24 cellular contexts compared by ENCODE assay signal in the genomic region with DNA sequence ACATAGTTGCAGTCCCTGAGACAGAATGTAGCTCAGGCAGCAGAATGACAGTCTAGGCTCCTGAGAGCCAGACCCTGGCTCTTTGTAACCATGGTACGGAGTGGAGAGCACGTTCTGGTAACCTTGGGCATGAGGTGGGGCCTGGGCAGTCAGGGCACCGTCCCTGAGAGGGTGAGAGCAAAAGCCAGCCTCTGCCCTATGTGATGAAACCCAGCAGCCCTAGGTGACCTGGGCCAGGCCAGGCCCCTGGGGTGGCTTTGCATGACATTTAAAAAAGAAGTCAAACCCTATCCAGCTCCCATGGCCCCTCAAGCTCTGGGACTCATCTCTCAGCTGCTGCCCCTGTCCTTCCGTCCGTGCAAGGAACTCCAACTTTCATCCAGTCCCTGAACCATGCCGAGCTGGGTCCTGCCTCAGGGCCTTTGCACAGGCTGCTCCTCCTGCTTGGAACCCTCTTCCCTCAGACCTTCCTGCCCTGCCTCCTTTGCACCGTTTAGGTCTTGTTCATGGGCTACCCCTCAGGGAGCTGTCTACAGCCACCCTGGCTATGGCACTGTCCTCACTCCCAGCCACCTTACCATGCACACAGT.
A peak's percentile ranks its signal among the peaks of the same experiment; 100 is the strongest.
DNase-seq lines count a peak whose midpoint lies in the region; ATAC-seq, FAIRE-seq and TF ChIP-seq lines count a peak whose summit lies in the region.
"Had no signal": no experiment of that assay in that cellular context is flagged by ENCODE, and none has a peak within 500 bp of the region (broad histone marks: within the 10 kb centered on the region; RNA-seq: fewer than 3 reads in every experiment).

No MANE protein-coding gene starts in this region.

- CTCF ChIA-PET in HepG2 (lab: Yijun Ruan, JAX; ENCODE audit: low intra/inter-chr PET ratio, low total read pairs) = no interaction called here

- DNase-seq in right lobe of liver = peak in 1 of 3 donors; percentile 44
- no peak for DNase-seq in HepG2 (ENCODE audit: low spot score)
- peak; percentile 35 for DNase-seq in kidney
- peak; percentile 46 for DNase-seq in spleen
- DNase-seq in dedifferentiated amniotic fluid mesenchymal stem cell (ENCODE audit: extremely low spot score) = no peak
- DNase-seq: CD4-positive, CD25-positive, alpha-beta regulatory T cell; DMS153; DND-41; HCEC 1CT; Karpas-422; NCI-H1092; NCI-H1417 treated with DMSO at 0.1 percent for 48 hours; NCI-H1694 treated with DMSO at 0.1 percent for 48 hours; NCI-H2081; NCI-H2227 treated with DMSO at 0.1 percent for 48 hours; NCI-H526 treated with DMSO at 0.1 percent for 48 hours; SK-N-SH had no signal

- H3K27ac ChIP-seq in right lobe of liver (no peak overlapping the region), HepG2 (ENCODE audit: extremely low read length, insufficient read depth, low read length) (no peak overlapping the region), kidney (ENCODE audit: low read depth in 2 of 2, low read length in 2 of 2) (no peak overlapping the region), spleen (no peak overlapping the region)
- H3K27ac ChIP-seq: HL-60, RWPE1 had no signal

- H3K9me3 ChIP-seq in right lobe of liver = no peaks in the 10 kb centered on the region
- H3K9me3 ChIP-seq in HepG2 (ENCODE audit: low read length) = 0 out of 2 replicates have a peak, but pooled peaks cover under 1% of the 10 kb centered on the region
- H3K9me3 ChIP-seq in kidney (ENCODE audit: control insufficient read depth in 1 of 2, low read length in 2 of 2) = no peaks in the 10 kb centered on the region
- peaks cover 0 to 7% (median 3%) of the 10 kb centered on the region in 8 donors for H3K9me3 ChIP-seq in spleen
- H3K9me3 ChIP-seq: SK-N-SH had no signal

- POLR2A ChIA-PET in HepG2 (lab: Yijun Ruan, JAX) = no interaction called here

- TF ChIP-seq RAD21 in HepG2 (CRISPR knock-in tag; IDR thresholded peaks at IDR 0.05) = no peak

- H2AFZ ChIP-seq in HepG2 (ENCODE audit: low read length) = no peak overlapping the region
- H2AFZ ChIP-seq: GM23338 had no signal

- H3K4me2 ChIP-seq in HepG2 (ENCODE audit: low read depth, low read length) = no peak overlapping the region
- H3K4me2 ChIP-seq: GM23338, SK-N-SH had no signal

- peaks cover 0 to 18% (median 9%) of the 10 kb centered on the region in 4 donors for H3K4me1 ChIP-seq in right lobe of liver
- H3K4me1 ChIP-seq in HepG2 (ENCODE audit: insufficient read depth, low read length) = 0 out of 2 replicates have a peak, but pooled peaks cover 9% of the 10 kb centered on the region
- peaks cover 0 to 2% of the 10 kb centered on the region in 2 donors for H3K4me1 ChIP-seq in kidney (ENCODE audit: control insufficient read depth in 1 of 2, insufficient read depth in 1 of 2, low read depth in 1 of 2, low read length in 2 of 2)
- peaks cover 0 to 6% (median 4%) of the 10 kb centered on the region in 6 donors for H3K4me1 ChIP-seq in spleen

- intact Hi-C loops in right lobe of liver (cut with DNase I) (no loop called here), HepG2 (cut with micrococcal nuclease; ENCODE audit: unreplicated experiment) (no loop called here), kidney (cut with DNase I) (no loop called here), spleen (cut with DNase I; ENCODE audit: low total_unique reads) (no loop called here)

- no peak for TF ChIP-seq CTCF in right lobe of liver (IDR thresholded peaks at IDR 0.05)
- no peak for TF ChIP-seq CTCF in HepG2 (CRISPR knock-in tag; IDR thresholded peaks at IDR 0.05)
- TF ChIP-seq CTCF in kidney (IDR thresholded peaks at IDR 0.05; ENCODE audit: borderline replicate concordance, extremely low read depth, insufficient read depth) = no peak
- no peak for TF ChIP-seq CTCF in spleen (IDR thresholded peaks at IDR 0.05 in 8 of 11, conservative IDR thresholded peaks at IDR 0.05 in 3 of 11)

- ATAC-seq in right lobe of liver (peak in 3 of 4 donors; percentile 8 to 60 (median 14)), HepG2 (no peak), GM18498 (IDR thresholded peaks at IDR 0.05; ENCODE audit: unreplicated experiment) (no peak), HG03442 (IDR thresholded peaks at IDR 0.05; ENCODE audit: unreplicated experiment) (no peak)
- ATAC-seq: GM23338, Panc1 had no signal

- H3K36me3 ChIP-seq in right lobe of liver = no peaks in the 10 kb centered on the region
- H3K36me3 ChIP-seq in HepG2 (replicated peaks in 1 of 2; ENCODE audit: control insufficient read depth in 1 of 2, insufficient read depth in 2 of 2, low read length in 2 of 2) = no peaks in the 10 kb centered on the region
- no peaks in the 10 kb centered on the region for H3K36me3 ChIP-seq in kidney (ENCODE audit: control insufficient read depth in 1 of 2, insufficient read depth in 2 of 2, low read length in 2 of 2)
- no peaks in the 10 kb centered on the region for H3K36me3 ChIP-seq in spleen

- FAIRE-seq in HepG2 (lab: Jason Lieb, UNC) (no peak), kidney (lab: Jason Lieb, UNC) (no peak)
- FAIRE-seq: GM18507 had no signal

- H4K20me1 ChIP-seq in HepG2 (ENCODE audit: insufficient read depth, low read length) = no peaks in the 10 kb centered on the region

- BruUV-seq in HepG2 (replicated peaks; lab: Mats Ljungman, UMichigan) = no TSS peak

- in situ Hi-C loops in HepG2 (cut with HindIII; ENCODE audit: extremely low pct_ligation_motif_present, low pct_unique_long_range_greater_than_20kb) = no loop called here

- no peaks in the 10 kb centered on the region for H3K79me2 ChIP-seq in HepG2 (ENCODE audit: insufficient read depth, low read length)

- TF ChIP-seq POLR2A in right lobe of liver (IDR thresholded peaks at IDR 0.05) = no peak
- no peak for TF ChIP-seq POLR2A in HepG2 (IDR thresholded peaks at IDR 0.05; ENCODE audit: insufficient read depth in 1 of 2, low read depth in 2 of 2, low read length in 2 of 2)
- TF ChIP-seq POLR2A in spleen (IDR thresholded peaks at IDR 0.05) = no peak

- WGBS in right lobe of liver (ENCODE audit: insufficient coverage, low coverage, low lambda C conversion rate, missing lambda C conversion rate) = 93% methylated on average over 4 of the region's 7 CpGs
- 36% methylated on average over 4 of the region's 7 CpGs for whole genome bisulfite sequencing in HepG2 (ENCODE audit: low lambda C conversion rate)
- WGBS in spleen, 5 donors = 79 to 92% (median 81%) methylated on average over 5 to 7 of the region's 7 CpGs

- H3K9ac ChIP-seq in HepG2 (ENCODE audit: insufficient read depth, low read depth, low read length) (no peak overlapping the region), kidney (ENCODE audit: low read length in 2 of 2) (no peak overlapping the region)
- H3K9ac ChIP-seq: SK-N-SH had no signal

- TF ChIP-seq EP300 in HepG2 (IDR thresholded peaks at IDR 0.05; ENCODE audit: low read depth in 2 of 2, low read length in 2 of 2) = no peak
- TF ChIP-seq EP300 in HepG2 (CRISPR knock-in tag; IDR thresholded peaks at IDR 0.05; ENCODE audit: borderline replicate concordance) = no peak

- H3K4me3 ChIP-seq in right lobe of liver (no peak overlapping the region), HepG2 (replicated peaks in 1 of 3; ENCODE audit: insufficient read depth in 1 of 3, low read depth in 2 of 3, low read length in 3 of 3) (no peak overlapping the region), kidney (ENCODE audit: low read length in 2 of 2) (no peak overlapping the region), spleen (no peak overlapping the region)
- H3K4me3 ChIP-seq: GM23338 had no signal

- H3K27me3 ChIP-seq in right lobe of liver = no peaks in the 10 kb centered on the region
- peaks cover 7 to 43% of the 10 kb centered on the region in 2 experiments; a peak in 2 of 5 replicates for H3K27me3 ChIP-seq in HepG2 (ENCODE audit: control insufficient read depth in 1 of 2, insufficient read depth in 2 of 2, low read length in 2 of 2)
- H3K27me3 ChIP-seq in spleen (replicated peaks in 1 of 7) = peaks cover 0 to 7% (median 0%) of the 10 kb centered on the region in 7 donors

TF ChIP-seq in HepG2, 621 proteins besides CTCF, POLR2A, EP300 and RAD21:
- TF ChIP-seq EHMT2 (IDR thresholded peaks at IDR 0.05; ENCODE audit: borderline replicate concordance, low read depth, low read length) (no peak), ZNF33B (CRISPR knock-in tag; IDR thresholded peaks at IDR 0.05) (no peak), CHD2 (IDR thresholded peaks at IDR 0.05; ENCODE audit: low read depth, low read length) (no peak), GFI1 (CRISPR knock-in tag; IDR thresholded peaks at IDR 0.05; ENCODE audit: borderline replicate concordance) (no peak), ZNF780A (CRISPR knock-in tag; IDR thresholded peaks at IDR 0.05) (no peak), CENPX (CRISPR knock-in tag; IDR thresholded peaks at IDR 0.05) (no peak), ZFP36 (IDR thresholded peaks at IDR 0.05; ENCODE audit: borderline replicate concordance, low read depth, low read length, partially characterized antibody) (no peak), ZNF552 (CRISPR knock-in tag; IDR thresholded peaks at IDR 0.05; ENCODE audit: borderline replicate concordance) (no peak), SIN3A (IDR thresholded peaks at IDR 0.05; ENCODE audit: borderline replicate concordance, low read depth, low read length) (no peak), TEAD3 (CRISPR knock-in tag; optimal IDR thresholded peaks at IDR 0.05; ENCODE audit: borderline replicate concordance) (no peak), ZNF766 (CRISPR knock-in tag; IDR thresholded peaks at IDR 0.05; ENCODE audit: borderline replicate concordance) (no peak), ZNF44 (CRISPR knock-in tag; IDR thresholded peaks at IDR 0.05) (no peak), POLR2AphosphoS2 (IDR thresholded peaks at IDR 0.05; ENCODE audit: low read depth, low read length) (no peak), KDM2A (CRISPR knock-in tag; IDR thresholded peaks at IDR 0.05; ENCODE audit: borderline replicate concordance, low read depth) (no peak)
- TF ChIP-seq, protein P1, sequence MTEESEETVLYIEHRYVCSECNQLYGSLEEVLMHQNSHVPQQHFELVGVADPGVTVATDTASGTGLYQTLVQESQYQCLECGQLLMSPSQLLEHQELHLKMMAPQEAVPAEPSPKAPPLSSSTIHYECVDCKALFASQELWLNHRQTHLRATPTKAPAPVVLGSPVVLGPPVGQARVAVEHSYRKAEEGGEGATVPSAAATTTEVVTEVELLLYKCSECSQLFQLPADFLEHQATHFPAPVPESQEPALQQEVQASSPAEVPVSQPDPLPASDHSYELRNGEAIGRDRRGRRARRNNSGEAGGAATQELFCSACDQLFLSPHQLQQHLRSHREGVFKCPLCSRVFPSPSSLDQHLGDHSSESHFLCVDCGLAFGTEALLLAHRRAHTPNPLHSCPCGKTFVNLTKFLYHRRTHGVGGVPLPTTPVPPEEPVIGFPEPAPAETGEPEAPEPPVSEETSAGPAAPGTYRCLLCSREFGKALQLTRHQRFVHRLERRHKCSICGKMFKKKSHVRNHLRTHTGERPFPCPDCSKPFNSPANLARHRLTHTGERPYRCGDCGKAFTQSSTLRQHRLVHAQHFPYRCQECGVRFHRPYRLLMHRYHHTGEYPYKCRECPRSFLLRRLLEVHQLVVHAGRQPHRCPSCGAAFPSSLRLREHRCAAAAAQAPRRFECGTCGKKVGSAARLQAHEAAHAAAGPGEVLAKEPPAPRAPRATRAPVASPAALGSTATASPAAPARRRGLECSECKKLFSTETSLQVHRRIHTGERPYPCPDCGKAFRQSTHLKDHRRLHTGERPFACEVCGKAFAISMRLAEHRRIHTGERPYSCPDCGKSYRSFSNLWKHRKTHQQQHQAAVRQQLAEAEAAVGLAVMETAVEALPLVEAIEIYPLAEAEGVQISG (CRISPR knock-in tag; IDR thresholded peaks at IDR 0.05) = no peak

Comparison
In these comparisons a context has a peak if more than half of its experiments do, and no peak if none do; other contexts are left out.
1. ATAC-seq: peak in right lobe of liver (3 of 4); none in HepG2 (single experiment), GM18498 (single experiment) and HG03442 (single experiment).
2. DNase-seq: peak in kidney (single experiment) and spleen (single experiment); none in HepG2 (single experiment) and dedifferentiated amniotic fluid mesenchymal stem cell (single experiment).